In genomic region chr10:30455816-30456215, GRCh38 we compare ENCODE assay signal across 8 cellular contexts. TPM values are rescaled to one million over a fixed set of nuclear protein-coding genes. Genes with fewer than 3 reads are reported as not detected.
A peak's percentile ranks its signal among the peaks of the same experiment; 100 is the strongest.
DNase-seq lines count a peak whose midpoint lies in the region; ATAC-seq and TF ChIP-seq lines count a peak whose summit lies in the region.

No MANE protein-coding gene starts in this region.

- H3K4ac ChIP-seq in trophoblast cell (ENCODE audit: low read depth, low read length), result no peak overlapping the region

- POLR2A ChIA-PET in PC-9 (lab: Charles Lee; ENCODE audit: unreplicated experiment), result no interaction called here

- peaks cover 0 to 38% (median 29%) of the 10 kb centered on the region in 4 donors for H3K4me1 ChIP-seq in sigmoid colon
- no peaks in the 10 kb centered on the region for H3K4me1 ChIP-seq in trophoblast cell (ENCODE audit: control insufficient read depth in 1 of 2, insufficient read depth in 2 of 2, low read length in 2 of 2)
- no peaks in the 10 kb centered on the region for H3K4me1 ChIP-seq in PC-9 (replicated peaks; ENCODE audit: insufficient read depth)

- H3K9me3 ChIP-seq in sigmoid colon (no peaks in the 10 kb centered on the region), trophoblast cell (ENCODE audit: insufficient read depth, low read depth, low read length) (no peaks in the 10 kb centered on the region), PC-9 (ENCODE audit: insufficient read depth, low read depth) (no peaks in the 10 kb centered on the region)

- no peak for TF ChIP-seq EP300 in sigmoid colon (IDR thresholded peaks at IDR 0.05)

- H4K20me1 ChIP-seq in PC-9 (ENCODE audit: insufficient read depth), result no peaks in the 10 kb centered on the region

- BruUV-seq in PC-9 (replicated peaks; lab: Mats Ljungman, UMichigan), result no TSS peak

- no peak overlapping the region for H3K4me3 Mint-ChIP-seq in activated naive CD8-positive, alpha-beta T cell treated with anti-CD3 and anti-CD28 coated beads, Interleukin-2, amount 50 U/mL, for 24 hours

- ATAC-seq in GM18868 (IDR thresholded peaks at IDR 0.05; ENCODE audit: unreplicated experiment), result peak; percentile 69
- ATAC-seq in HG02798 (IDR thresholded peaks at IDR 0.05; ENCODE audit: poor library complexity, unreplicated experiment), result peak; percentile 66
- ATAC-seq in activated naive CD8-positive, alpha-beta T cell treated with anti-CD3 and anti-CD28 coated beads, Interleukin-2, amount 50 U/mL, for 24 hours, result peak; percentile 63
- ATAC-seq in HG02571 (IDR thresholded peaks at IDR 0.05; ENCODE audit: unreplicated experiment), result no peak

- H2BK5ac ChIP-seq in trophoblast cell (ENCODE audit: low read depth, low read length, poor library complexity), result no peak overlapping the region

- H3K4me1 Mint-ChIP-seq in activated naive CD8-positive, alpha-beta T cell treated with anti-CD3 and anti-CD28 coated beads, Interleukin-2, amount 50 U/mL, for 24 hours, result peaks cover 19% of the 10 kb centered on the region

- no peaks in the 10 kb centered on the region for H3K79me1 ChIP-seq in trophoblast cell (ENCODE audit: low read length)

- H3K18ac ChIP-seq in trophoblast cell (ENCODE audit: low read length), result no peak overlapping the region

- peaks cover 9 to 60% (median 34%) of the 10 kb centered on the region in 4 donors for H3K36me3 ChIP-seq in sigmoid colon
- peaks cover 36 to 41% of the 10 kb centered on the region in 2 experiments for H3K36me3 ChIP-seq in trophoblast cell (ENCODE audit: control insufficient read depth in 1 of 2, insufficient read depth in 2 of 2, low read length in 2 of 2)
- H3K36me3 ChIP-seq in PC-9 (ENCODE audit: low read depth), result no peaks in the 10 kb centered on the region

- H4K12ac ChIP-seq in trophoblast cell (ENCODE audit: low read depth, low read length), result no peak overlapping the region

- H3K4me3 ChIP-seq in sigmoid colon (no peak overlapping the region), trophoblast cell (ENCODE audit: low read depth, low read length) (no peak overlapping the region), PC-9 (no peak overlapping the region)

- no peak overlapping the region for H3K9ac ChIP-seq in trophoblast cell (ENCODE audit: low read length)

- TF ChIP-seq POLR2A in sigmoid colon (IDR thresholded peaks at IDR 0.05), result no peak

- H3K27ac ChIP-seq in sigmoid colon, result peak overlapping the region; percentile 57 to 87 (median 76)
- no peak overlapping the region for H3K27ac ChIP-seq in trophoblast cell (ENCODE audit: low read depth, low read length)
- no peak overlapping the region for H3K27ac ChIP-seq in PC-9

- no peak overlapping the region for H2AFZ ChIP-seq in trophoblast cell (ENCODE audit: insufficient read depth, low read length, poor library complexity)
- H2AFZ ChIP-seq in PC-9, result no peak overlapping the region

- intact Hi-C loops in sigmoid colon (cut with DNase I), result no loop called here
- intact Hi-C loops in PC-9 (cut with micrococcal nuclease; ENCODE audit: unreplicated experiment), result no loop called here

- WGBS in sigmoid colon, 2 donors, result 54 to 83% methylated on average over 4 of the region's 4 CpGs
- no CpG with 5 or more reads among the region's 4 CpGs for WGBS in trophoblast cell (ENCODE audit: extremely low coverage, insufficient coverage, insufficient read length)

- H3K27me3 ChIP-seq in sigmoid colon (no peaks in the 10 kb centered on the region), trophoblast cell (ENCODE audit: insufficient read depth, low read length) (no peaks in the 10 kb centered on the region), PC-9 (ENCODE audit: insufficient read depth, low read depth) (no peaks in the 10 kb centered on the region)

- CTCF ChIA-PET in PC-9 (lab: Charles Lee), result interaction anchor here (0.6 kb wide), 1 partner anchor 10 kb away, joined by 10 read pairs; no protein-coding TSS in a partner anchor

- no peaks in the 10 kb centered on the region for H3K9me3 Mint-ChIP-seq in activated naive CD8-positive, alpha-beta T cell treated with anti-CD3 and anti-CD28 coated beads, Interleukin-2, amount 50 U/mL, for 24 hours

- no peak for DNase-seq in activated naive CD8-positive, alpha-beta T cell treated with anti-CD3 and anti-CD28 coated beads, Interleukin-2, amount 50 U/mL, for 24 hours
- DNase-seq in sigmoid colon (no peak), OCI-M2 (lab: John Stamatoyannopoulos, UW; ENCODE audit: unreplicated experiment) (no peak), trophoblast cell (no peak), PC-9 (no peak)

- TF ChIP-seq CTCF in sigmoid colon (IDR thresholded peaks at IDR 0.05) (no peak), PC-9 (conservative IDR thresholded peaks at IDR 0.05) (no peak)

- H2BK120ac ChIP-seq in trophoblast cell (ENCODE audit: insufficient read depth, low read length, poor library complexity), result no peak overlapping the region

- H2AK5ac ChIP-seq in trophoblast cell (ENCODE audit: low read length), result no peak overlapping the region

- no peak overlapping the region for H3K23ac ChIP-seq in trophoblast cell (ENCODE audit: low read length)

- H3K79me2 ChIP-seq in trophoblast cell (ENCODE audit: control insufficient read depth, insufficient read depth, low read length, poor library complexity) (no peaks in the 10 kb centered on the region), PC-9 (ENCODE audit: low read depth) (no peaks in the 10 kb centered on the region)

- H4K8ac ChIP-seq in trophoblast cell (ENCODE audit: low read depth, low read length), result no peak overlapping the region

- no peaks in the 10 kb centered on the region for H3K9me2 ChIP-seq in PC-9 (ENCODE audit: insufficient read depth)

- H3K36me3 Mint-ChIP-seq in activated naive CD8-positive, alpha-beta T cell treated with anti-CD3 and anti-CD28 coated beads, Interleukin-2, amount 50 U/mL, for 24 hours (ENCODE audit: low read depth), result peaks cover 33% of the 10 kb centered on the region

- H3K14ac ChIP-seq in trophoblast cell (ENCODE audit: low read length), result no peak overlapping the region

- no peaks in the 10 kb centered on the region for H3K27me3 Mint-ChIP-seq in activated naive CD8-positive, alpha-beta T cell treated with anti-CD3 and anti-CD28 coated beads, Interleukin-2, amount 50 U/mL, for 24 hours

- peak overlapping the region; percentile 46 for H3K27ac Mint-ChIP-seq in activated naive CD8-positive, alpha-beta T cell treated with anti-CD3 and anti-CD28 coated beads, Interleukin-2, amount 50 U/mL, for 24 hours

- H3K4me2 ChIP-seq in trophoblast cell (ENCODE audit: low read length), result no peak overlapping the region
- H3K4me2 ChIP-seq in PC-9, result no peak overlapping the region

- H4K91ac ChIP-seq in trophoblast cell (ENCODE audit: low read depth, low read length), result no peak overlapping the region

- H2BK12ac ChIP-seq in trophoblast cell (ENCODE audit: low read length), result no peak overlapping the region

- H3F3A ChIP-seq in PC-9 (ENCODE audit: insufficient read depth, low read depth), result no peaks in the 10 kb centered on the region

RNA-seq across cellular contexts. Expression of gene MAP3K8, which starts 21.8 kb away (rescaled TPM):
- 10 to 100 TPM; 13.6 to 66.5 (median 17.2) TPM for total RNA-seq in sigmoid colon
- polyA plus RNA-seq in sigmoid colon, result 10 to 100 TPM in 1 of 3 donors, 1 to 10 TPM in 2; 6.0 to 17.5 (median 7.2) TPM
- 42.6 and 49.1 TPM in 2 replicates for polyA plus RNA-seq in trophoblast cell (2013)
- total RNA-seq in PC-9 (2021), result 14.3 and 16.4 TPM in 2 replicates

Comparison
In these comparisons a context has a peak if more than half of its experiments do, and no peak if none do; other contexts are left out.
1. H3K27ac ChIP-seq: peak in sigmoid colon (4 of 4); none in trophoblast cell (single experiment) and PC-9 (single experiment).